In the genomic region with DNA sequence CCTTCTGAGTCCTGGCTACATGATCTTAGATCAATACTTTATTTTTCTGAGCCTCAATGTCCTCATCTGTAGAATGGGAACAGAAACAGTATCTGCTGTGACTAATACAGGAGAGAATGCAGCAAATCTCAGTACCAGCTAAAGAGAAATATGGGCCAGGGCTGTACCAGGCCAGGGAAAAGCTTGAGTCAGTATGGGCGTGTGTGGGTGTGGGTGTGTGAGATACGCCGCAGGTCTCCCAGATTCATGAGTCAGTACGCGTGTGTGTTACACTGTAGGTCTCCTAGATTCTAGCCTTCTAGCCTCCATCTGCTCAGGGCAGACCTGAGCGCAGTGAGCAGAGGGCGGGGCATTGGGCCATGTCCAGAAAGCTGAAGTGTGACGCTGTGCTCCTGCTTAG, we compare ENCODE assay signal across 10 cellular contexts. TPM values are rescaled to one million over a fixed set of nuclear protein-coding genes. Genes with fewer than 3 reads are reported as not detected.
A peak's percentile ranks its signal among the peaks of the same experiment; 100 is the strongest.
DNase-seq lines count a peak whose midpoint lies in the region; TF ChIP-seq lines count a peak whose summit lies in the region.
"Had no signal": no experiment of that assay in that cellular context is flagged by ENCODE, and none has a peak within 500 bp of the region (broad histone marks: within the 10 kb centered on the region; RNA-seq: fewer than 3 reads in every experiment).

No MANE protein-coding gene starts in this region.

- H3K27me3 ChIP-seq in tibial nerve: no peaks in the 10 kb centered on the region

- intact Hi-C loops in activated naive CD4-positive, alpha-beta T cell treated with anti-CD3 and anti-CD28 coated beads for 36 hours (cut with micrococcal nuclease): no loop called here

- peaks cover 41% of the 10 kb centered on the region for H3K4me1 Mint-ChIP-seq in activated naive CD4-positive, alpha-beta T cell treated with anti-CD3 and anti-CD28 coated beads for 36 hours (ENCODE audit: low read depth)
- H3K4me1 Mint-ChIP-seq in activated naive CD4-positive, alpha-beta T cell treated with anti-CD3 and anti-CD28 coated beads, Interleukin-2, amount 10 ng/mL, durations not matched to agents 7 days and 5 days: peaks cover 34% of the 10 kb centered on the region

- no peak for TF ChIP-seq CTCF in tibial nerve (IDR thresholded peaks at IDR 0.05)

- H3K9me3 Mint-ChIP-seq in activated naive CD4-positive, alpha-beta T cell treated with anti-CD3 and anti-CD28 coated beads for 36 hours: no peaks in the 10 kb centered on the region
- no peaks in the 10 kb centered on the region for H3K9me3 Mint-ChIP-seq in activated naive CD4-positive, alpha-beta T cell treated with anti-CD3 and anti-CD28 coated beads, Interleukin-2, amount 10 ng/mL, durations not matched to agents 7 days and 5 days
- H3K9me3 Mint-ChIP-seq: memory B cell had no signal

- WGBS in tibial nerve, 2 donors: 72% methylated on average over 8 of the region's 8 CpGs

- CTCF ChIA-PET in activated naive CD4-positive, alpha-beta T cell treated with anti-CD3 and anti-CD28 coated beads for 36 hours (lab: Charles Lee): interaction anchor here (1.0 to 1.5 kb wide), 5 partner anchors 10 to 27 kb away, joined by 4 to 10 read pairs (median 5); no protein-coding TSS in a partner anchor
- CTCF ChIA-PET in activated naive CD4-positive, alpha-beta T cell treated with anti-CD3 and anti-CD28 coated beads, Interleukin-2, amount 10 ng/mL, durations not matched to agents 7 days and 5 days (lab: Charles Lee): no interaction called here

- peak overlapping the region; percentile 66 for H3K27ac Mint-ChIP-seq in activated naive CD4-positive, alpha-beta T cell treated with anti-CD3 and anti-CD28 coated beads for 36 hours
- no peak overlapping the region for H3K27ac Mint-ChIP-seq in activated naive CD4-positive, alpha-beta T cell treated with anti-CD3 and anti-CD28 coated beads, Interleukin-2, amount 10 ng/mL, durations not matched to agents 7 days and 5 days
- H3K27ac Mint-ChIP-seq: memory B cell had no signal

- H3K9me3 ChIP-seq in tibial nerve: no peaks in the 10 kb centered on the region

- peaks cover 0 to 65% (median 12%) of the 10 kb centered on the region in 3 donors for H3K36me3 ChIP-seq in tibial nerve

- peaks cover 0 to 99% (median 76%) of the 10 kb centered on the region in 4 donors for H3K4me1 ChIP-seq in tibial nerve

- no peak overlapping the region for H3K4me3 Mint-ChIP-seq in activated naive CD4-positive, alpha-beta T cell treated with anti-CD3 and anti-CD28 coated beads for 36 hours
- no peak overlapping the region for H3K4me3 Mint-ChIP-seq in activated naive CD4-positive, alpha-beta T cell treated with anti-CD3 and anti-CD28 coated beads, Interleukin-2, amount 10 ng/mL, durations not matched to agents 7 days and 5 days
- H3K4me3 Mint-ChIP-seq: memory B cell had no signal

- TF ChIP-seq POLR2A in tibial nerve (IDR thresholded peaks at IDR 0.05): no peak

- no peak for TF ChIP-seq EP300 in tibial nerve (IDR thresholded peaks at IDR 0.05)

- H3K27ac ChIP-seq in tibial nerve: peak overlapping the region in 3 of 4 donors; percentile 13 to 96 (median 84)

- peaks cover 8% of the 10 kb centered on the region for H3K36me3 Mint-ChIP-seq in activated naive CD4-positive, alpha-beta T cell treated with anti-CD3 and anti-CD28 coated beads for 36 hours (ENCODE audit: low read depth)
- peaks cover 34% of the 10 kb centered on the region for H3K36me3 Mint-ChIP-seq in activated naive CD4-positive, alpha-beta T cell treated with anti-CD3 and anti-CD28 coated beads, Interleukin-2, amount 10 ng/mL, durations not matched to agents 7 days and 5 days

- H3K27me3 Mint-ChIP-seq in activated naive CD4-positive, alpha-beta T cell treated with anti-CD3 and anti-CD28 coated beads for 36 hours (ENCODE audit: low read depth): no peaks in the 10 kb centered on the region
- H3K27me3 Mint-ChIP-seq in activated naive CD4-positive, alpha-beta T cell treated with anti-CD3 and anti-CD28 coated beads, Interleukin-2, amount 10 ng/mL, durations not matched to agents 7 days and 5 days: no peaks in the 10 kb centered on the region
- H3K27me3 Mint-ChIP-seq: memory B cell had no signal

- DNase-seq in activated naive CD4-positive, alpha-beta T cell treated with anti-CD3 and anti-CD28 coated beads for 36 hours: peak; percentile 31
- no peak for DNase-seq in activated naive CD4-positive, alpha-beta T cell treated with anti-CD3 and anti-CD28 coated beads, Interleukin-2, amount 10 ng/mL, durations not matched to agents 7 days and 5 days
- DNase-seq in amniotic epithelial cell (ENCODE audit: low read depth) (peak; percentile 98), kidney glomerular epithelial cell (lab: John Stamatoyannopoulos, UW) (peak; percentile 37), tibial nerve (ENCODE audit: low spot score in 2 of 2) (no peak), NCI-H748 (lab: John Stamatoyannopoulos, UW; ENCODE audit: unreplicated experiment) (no peak), NCI-H2171 (lab: John Stamatoyannopoulos, UW) (no peak), pons (ENCODE audit: low spot score) (no peak)

- no peak overlapping the region for H3K4me3 ChIP-seq in tibial nerve

RNA-seq across cellular contexts. Expression of a gene that starts 15.2 kb away (rescaled TPM):
- 100 to 1,000 TPM; 272 to 276 TPM for total RNA-seq in activated naive CD4-positive, alpha-beta T cell treated with anti-CD3 and anti-CD28 coated beads for 36 hours
- 100 to 1,000 TPM; 201 to 265 (median 243) TPM for total RNA-seq in tibial nerve

RNA-seq across cellular contexts. Expression of a gene that starts 17.7 kb away (rescaled TPM):
- total RNA-seq in activated naive CD4-positive, alpha-beta T cell treated with anti-CD3 and anti-CD28 coated beads for 36 hours: under 1 TPM; 0.33 to 0.37 TPM
- total RNA-seq in tibial nerve: 100 to 1,000 TPM; 251 to 334 (median 261) TPM

RNA-seq across cellular contexts. Expression of a gene that starts 27.7 kb away (rescaled TPM):
- not detected for total RNA-seq in activated naive CD4-positive, alpha-beta T cell treated with anti-CD3 and anti-CD28 coated beads for 36 hours
- total RNA-seq in tibial nerve: 1 to 10 TPM; 2.0 to 3.1 (median 2.5) TPM
- total RNA-seq: activated CD8-positive, alpha-beta memory T cell treated with anti-CD3 and anti-CD28 coated beads for 36 hours had no signal

RNA-seq across cellular contexts. Expression of a gene that starts 41.0 kb away (rescaled TPM):
- total RNA-seq in activated naive CD4-positive, alpha-beta T cell treated with anti-CD3 and anti-CD28 coated beads for 36 hours: 100 to 1,000 TPM; 117 to 125 TPM
- 100 to 1,000 TPM in 1 of 4 donors, 10 to 100 TPM in 3; 42.0 to 129 (median 56.2) TPM for total RNA-seq in tibial nerve

RNA-seq across cellular contexts. Expression of a gene that starts 46.1 kb away (rescaled TPM):
- total RNA-seq in activated naive CD4-positive, alpha-beta T cell treated with anti-CD3 and anti-CD28 coated beads for 36 hours: not detected
- 1 to 10 TPM in 2 of 4 donors, under 1 TPM in 2; 0.21 to 8.1 (median 1.5) TPM for total RNA-seq in tibial nerve

Comparison
In these comparisons a context has a peak if more than half of its experiments do, and no peak if none do; other contexts are left out.
1. DNase-seq: peak in activated naive CD4-positive, alpha-beta T cell treated with anti-CD3 and anti-CD28 coated beads for 36 hours (single experiment), amniotic epithelial cell (single experiment) and kidney glomerular epithelial cell (single experiment); none in activated naive CD4-positive, alpha-beta T cell treated with anti-CD3 and anti-CD28 coated beads, Interleukin-2, amount 10 ng/mL, durations not matched to agents 7 days and 5 days (single experiment), tibial nerve (0 of 2), NCI-H748 (single experiment), NCI-H2171 (single experiment) and pons (single experiment).
2. RNA of a gene that starts 17.7 kb away (total RNA-seq): 251 to 334 TPM in tibial nerve; 0.33 to 0.37 TPM in activated naive CD4-positive, alpha-beta T cell treated with anti-CD3 and anti-CD28 coated beads for 36 hours; every median in the first group is over 100 times any median in the second.